Comparison of ENCODE assay signal across 8 cellular contexts in genomic region chr15:67884514-67885225, GRCh38. TPM values are rescaled to one million over a fixed set of nuclear protein-coding genes. Genes with fewer than 3 reads are reported as not detected.
A peak's percentile ranks its signal among the peaks of the same experiment; 100 is the strongest.
DNase-seq lines count a peak whose midpoint lies in the region; ATAC-seq, FAIRE-seq and TF ChIP-seq lines count a peak whose summit lies in the region.

No MANE protein-coding gene starts in this region.

- no peaks in the 10 kb centered on the region for H3K36me3 Mint-ChIP-seq in activated B cell treated with CpG ODN at 0.5 μM for 24 hours (ENCODE audit: low read depth)

- H3K9me3 ChIP-seq in kidney (ENCODE audit: control insufficient read depth in 1 of 2, low read length in 2 of 2): no peaks in the 10 kb centered on the region

- H3K4me3 Mint-ChIP-seq in activated B cell treated with CpG ODN at 0.5 μM for 24 hours: peak overlapping the region; percentile 76

- CTCF ChIA-PET in activated B cell treated with CpG ODN at 0.5 μM for 24 hours (lab: Charles Lee): interaction anchor here (1.1 kb wide), 1 partner anchor 269 kb away, joined by 3 read pairs; no protein-coding TSS in a partner anchor

- no peak for TF ChIP-seq CTCF in NB4 (IDR thresholded peaks at IDR 0.05; ENCODE audit: low read depth, low read length)
- no peak for TF ChIP-seq CTCF in activated B cell treated with CpG ODN at 0.5 μM for 24 hours (IDR thresholded peaks at IDR 0.05)
- TF ChIP-seq CTCF in kidney (IDR thresholded peaks at IDR 0.05; ENCODE audit: borderline replicate concordance, extremely low read depth, insufficient read depth): no peak

- TF ChIP-seq POLR2A in NB4 (IDR thresholded peaks at IDR 0.05; ENCODE audit: extremely low read depth, insufficient read length): peak; percentile 39

- no peak overlapping the region for H3K27ac Mint-ChIP-seq in activated B cell treated with CpG ODN at 0.5 μM for 24 hours

- H3K4me1 Mint-ChIP-seq in activated B cell treated with CpG ODN at 0.5 μM for 24 hours: peaks cover 9% of the 10 kb centered on the region

- peak overlapping the region; percentile 87 for H3K27ac ChIP-seq in kidney (ENCODE audit: low read depth in 2 of 2, low read length in 2 of 2)

- H3K4me1 ChIP-seq in kidney (ENCODE audit: control insufficient read depth in 1 of 2, insufficient read depth in 1 of 2, low read depth in 1 of 2, low read length in 2 of 2): peaks cover 5% of the 10 kb centered on the region in 2 donors

- no peaks in the 10 kb centered on the region for H3K36me3 ChIP-seq in kidney (ENCODE audit: control insufficient read depth in 1 of 2, insufficient read depth in 2 of 2, low read length in 2 of 2)

- DNase-seq in Daoy (ENCODE audit: low read depth) (peak; percentile 61), NB4 (ENCODE audit: low read depth) (peak; percentile 86), activated B cell treated with CpG ODN at 0.5 μM for 24 hours (peak; percentile 33), cerebellum (ENCODE audit: low spot score) (peak; percentile 64), kidney (peak; percentile 94), cerebellar nuclear complex (lab: John Stamatoyannopoulos, UW) (no peak)
- DNase-seq in stimulated activated CD4-positive, alpha-beta T cell treated with anti-CD3 and anti-CD28 coated beads, Interleukin-12 subunit alpha, Interleukin-12 subunit beta, amount 100 ng/mL, for 24 hours (ENCODE audit: low read depth in 2 of 2): peak; percentile 35 to 52

- no peak for FAIRE-seq in kidney (lab: Jason Lieb, UNC)

- intact Hi-C loops in activated B cell treated with CpG ODN at 0.5 μM for 24 hours (cut with micrococcal nuclease): no loop called here
- intact Hi-C loops in kidney (cut with DNase I): no loop called here

- H3K27me3 Mint-ChIP-seq in activated B cell treated with CpG ODN at 0.5 μM for 24 hours: peaks cover 29% of the 10 kb centered on the region

- peak overlapping the region; percentile 65 for H3K4me3 ChIP-seq in NB4 (ENCODE audit: low read depth, low read length)
- peak overlapping the region; percentile 52 to 57 for H3K4me3 ChIP-seq in kidney (ENCODE audit: low read length in 2 of 2)

- H3K9me3 Mint-ChIP-seq in activated B cell treated with CpG ODN at 0.5 μM for 24 hours: no peaks in the 10 kb centered on the region

- POLR2A ChIA-PET in activated B cell treated with CpG ODN at 0.5 μM for 24 hours (lab: Charles Lee): interaction anchor here (0.6 kb wide), 1 partner anchor 21 kb away, joined by 6 read pairs; no protein-coding TSS in a partner anchor

- H3K9ac ChIP-seq in kidney (ENCODE audit: low read length in 2 of 2): peak overlapping the region; percentile 39 to 60

- ATAC-seq in activated B cell treated with CpG ODN at 0.5 μM for 24 hours (ENCODE audit: low read depth): peak; percentile 42
- no peak for ATAC-seq in HG02981 (IDR thresholded peaks at IDR 0.05; ENCODE audit: unreplicated experiment)

RNA-seq across cellular contexts. Expression of gene RNU6-1, which starts 44.8 kb away (rescaled TPM):
- not detected in 2 replicates for total RNA-seq in Daoy (2014; rRNA removed; shearing (Covaris generic))
- not detected in 2 replicates for total RNA-seq in activated B cell treated with CpG ODN at 0.5 μM for 24 hours
- total RNA-seq in cerebellum: not detected
- not detected for total RNA-seq in kidney
- not detected for polyA plus RNA-seq in kidney (ENCODE audit: insufficient read depth, low read depth, low replicate concordance)

RNA-seq across cellular contexts. Expression of gene SKOR1, which starts 59.4 kb away (rescaled TPM):
- not detected in 2 replicates for total RNA-seq in Daoy (2014; rRNA removed; shearing (Covaris generic))
- total RNA-seq in activated B cell treated with CpG ODN at 0.5 μM for 24 hours (0.53 and 0.64 TPM in 2 replicates), cerebellum (14.9 TPM), kidney (0.57 TPM)
- 0.22 TPM for polyA plus RNA-seq in kidney (ENCODE audit: insufficient read depth, low read depth, low replicate concordance)

Comparison
In these comparisons a context has a peak if more than half of its experiments do, and no peak if none do; other contexts are left out.
1. DNase-seq: peak in Daoy (single experiment), NB4 (single experiment), activated B cell treated with CpG ODN at 0.5 μM for 24 hours (single experiment), cerebellum (single experiment), kidney (single experiment) and stimulated activated CD4-positive, alpha-beta T cell treated with anti-CD3 and anti-CD28 coated beads, Interleukin-12 subunit alpha, Interleukin-12 subunit beta, amount 100 ng/mL, for 24 hours (2 of 2); none in cerebellar nuclear complex (0 of 2).